ENCODE assay signal across 8 cellular contexts in genomic region chr10:79444243-79445119, GRCh38. TPM values are rescaled to one million over a fixed set of nuclear protein-coding genes. Genes with fewer than 3 reads are reported as not detected.
A peak's percentile ranks its signal among the peaks of the same experiment; 100 is the strongest.
DNase-seq lines count a peak whose midpoint lies in the region; ATAC-seq and TF ChIP-seq lines count a peak whose summit lies in the region.

No MANE protein-coding gene starts in this region.

- H3K9me3 Mint-ChIP-seq in activated CD8-positive, alpha-beta T cell treated with anti-CD3 and anti-CD28 coated beads, Interleukin-2, amount 10 ng/mL, durations not matched to agents 7 days and 5 days (ENCODE audit: insufficient read depth) = no peaks in the 10 kb centered on the region
- H3K9me3 Mint-ChIP-seq in endothelial cell (ENCODE audit: unreplicated experiment) = no peaks in the 10 kb centered on the region
- no peaks in the 10 kb centered on the region for H3K9me3 Mint-ChIP-seq in stimulated activated naive CD8-positive, alpha-beta T cell treated with anti-CD3 and anti-CD28 coated beads, Interleukin-15, Interleukin-2, amounts not matched to agents 100 ng/mL and 50 ng/mL, for 24 hours

- H3K36me3 Mint-ChIP-seq in activated CD8-positive, alpha-beta T cell treated with anti-CD3 and anti-CD28 coated beads, Interleukin-2, amount 10 ng/mL, durations not matched to agents 7 days and 5 days (ENCODE audit: low read depth) = no peaks in the 10 kb centered on the region
- peaks cover 33% of the 10 kb centered on the region for H3K36me3 Mint-ChIP-seq in endothelial cell (ENCODE audit: low read depth, unreplicated experiment)
- H3K36me3 Mint-ChIP-seq in stimulated activated naive CD8-positive, alpha-beta T cell treated with anti-CD3 and anti-CD28 coated beads, Interleukin-15, Interleukin-2, amounts not matched to agents 100 ng/mL and 50 ng/mL, for 24 hours (ENCODE audit: low read depth) = no peaks in the 10 kb centered on the region

- peak; percentile 24 for ATAC-seq in GM18498 (IDR thresholded peaks at IDR 0.05; ENCODE audit: unreplicated experiment)
- peak; percentile 9 for ATAC-seq in HG02678 (IDR thresholded peaks at IDR 0.05; ENCODE audit: unreplicated experiment)
- ATAC-seq in activated CD8-positive, alpha-beta T cell treated with anti-CD3 and anti-CD28 coated beads, Interleukin-2, amount 10 ng/mL, durations not matched to agents 7 days and 5 days = peak; percentile 26
- no peak for ATAC-seq in HG02884 (IDR thresholded peaks at IDR 0.05; ENCODE audit: unreplicated experiment)

- DNase-seq in NCI-H2196 (lab: John Stamatoyannopoulos, UW; ENCODE audit: unreplicated experiment) = peak; percentile 51
- DNase-seq in activated CD8-positive, alpha-beta T cell treated with anti-CD3 and anti-CD28 coated beads, Interleukin-2, amount 10 ng/mL, durations not matched to agents 7 days and 5 days = peak; percentile 65
- DNase-seq in endothelial cell (ENCODE audit: low spot score) = peak; percentile 49

- H3K27me3 Mint-ChIP-seq in activated CD8-positive, alpha-beta T cell treated with anti-CD3 and anti-CD28 coated beads, Interleukin-2, amount 10 ng/mL, durations not matched to agents 7 days and 5 days (ENCODE audit: low read depth) = peaks cover 30% of the 10 kb centered on the region
- H3K27me3 Mint-ChIP-seq in endothelial cell (ENCODE audit: unreplicated experiment) = peaks cover 20% of the 10 kb centered on the region
- H3K27me3 Mint-ChIP-seq in stimulated activated naive CD8-positive, alpha-beta T cell treated with anti-CD3 and anti-CD28 coated beads, Interleukin-15, Interleukin-2, amounts not matched to agents 100 ng/mL and 50 ng/mL, for 24 hours = peaks cover 14% of the 10 kb centered on the region

- peak overlapping the region; percentile 84 for H3K4me3 Mint-ChIP-seq in activated CD8-positive, alpha-beta T cell treated with anti-CD3 and anti-CD28 coated beads, Interleukin-2, amount 10 ng/mL, durations not matched to agents 7 days and 5 days
- peak overlapping the region; percentile 97 for H3K4me3 Mint-ChIP-seq in endothelial cell (ENCODE audit: unreplicated experiment)
- H3K4me3 Mint-ChIP-seq in stimulated activated naive CD8-positive, alpha-beta T cell treated with anti-CD3 and anti-CD28 coated beads, Interleukin-15, Interleukin-2, amounts not matched to agents 100 ng/mL and 50 ng/mL, for 24 hours = peak overlapping the region; percentile 74

- H3K9me3 ChIP-seq in mononuclear cell (ENCODE audit: low read depth, low read length) = no peaks in the 10 kb centered on the region

- CTCF ChIA-PET in activated CD8-positive, alpha-beta T cell treated with anti-CD3 and anti-CD28 coated beads, Interleukin-2, amount 10 ng/mL, durations not matched to agents 7 days and 5 days (lab: Charles Lee) = interaction anchor here (0.8 to 1.6 kb wide), 8 partner anchors 10 to 98 kb away, joined by 3 to 6 read pairs (median 3); no protein-coding TSS in a partner anchor

- H3K27me3 ChIP-seq in mononuclear cell (ENCODE audit: insufficient read depth, low read length) = peaks cover 5% of the 10 kb centered on the region

- H3K4me3 ChIP-seq in mononuclear cell (ENCODE audit: low read length) = peak overlapping the region; percentile 49

- POLR2A ChIA-PET in activated CD8-positive, alpha-beta T cell treated with anti-CD3 and anti-CD28 coated beads, Interleukin-2, amount 10 ng/mL, durations not matched to agents 7 days and 5 days (lab: Charles Lee) = interaction anchor here (1.0 kb wide), 1 partner anchor 113 kb away, joined by 3 read pairs; no protein-coding TSS in a partner anchor

- peaks cover 29% of the 10 kb centered on the region for H3K4me1 Mint-ChIP-seq in activated CD8-positive, alpha-beta T cell treated with anti-CD3 and anti-CD28 coated beads, Interleukin-2, amount 10 ng/mL, durations not matched to agents 7 days and 5 days (ENCODE audit: low read depth)
- H3K4me1 Mint-ChIP-seq in endothelial cell (ENCODE audit: unreplicated experiment) = peaks cover 42% of the 10 kb centered on the region
- peaks cover 28% of the 10 kb centered on the region for H3K4me1 Mint-ChIP-seq in stimulated activated naive CD8-positive, alpha-beta T cell treated with anti-CD3 and anti-CD28 coated beads, Interleukin-15, Interleukin-2, amounts not matched to agents 100 ng/mL and 50 ng/mL, for 24 hours (ENCODE audit: low read depth)

- no peak for TF ChIP-seq CTCF in endothelial cell (IDR thresholded peaks at IDR 0.05; ENCODE audit: unreplicated experiment)

- peaks cover 28% of the 10 kb centered on the region for H3K4me1 ChIP-seq in mononuclear cell (ENCODE audit: insufficient read depth, low read length)

- H3K27ac Mint-ChIP-seq in activated CD8-positive, alpha-beta T cell treated with anti-CD3 and anti-CD28 coated beads, Interleukin-2, amount 10 ng/mL, durations not matched to agents 7 days and 5 days = peak overlapping the region; percentile 83
- H3K27ac Mint-ChIP-seq in endothelial cell (ENCODE audit: unreplicated experiment) = peak overlapping the region; percentile 82
- peak overlapping the region; percentile 49 for H3K27ac Mint-ChIP-seq in stimulated activated naive CD8-positive, alpha-beta T cell treated with anti-CD3 and anti-CD28 coated beads, Interleukin-15, Interleukin-2, amounts not matched to agents 100 ng/mL and 50 ng/mL, for 24 hours

RNA-seq across cellular contexts. Expression of gene ZCCHC24, which starts 0.9 kb away (rescaled TPM):
- 1 to 10 TPM; 1.7 to 1.8 TPM for total RNA-seq in activated CD8-positive, alpha-beta T cell treated with anti-CD3 and anti-CD28 coated beads, Interleukin-2, amount 10 ng/mL, durations not matched to agents 7 days and 5 days
- total RNA-seq in endothelial cell (ENCODE audit: unreplicated experiment) (60.0 TPM), mononuclear cell (4.0 TPM)

Comparison
In these comparisons a context has a peak if more than half of its experiments do, and no peak if none do; other contexts are left out.
1. RNA of gene ZCCHC24, which starts 0.9 kb away (total RNA-seq): 60.0 TPM in endothelial cell (single experiment); 4.0 TPM in mononuclear cell (single experiment) and 1.7 to 1.8 TPM in activated CD8-positive, alpha-beta T cell treated with anti-CD3 and anti-CD28 coated beads, Interleukin-2, amount 10 ng/mL, durations not matched to agents 7 days and 5 days; every median in the first group is over 10 times any median in the second.
2. Peak in every context shown above with its lines, with median percentiles within 50 percentile points of each other: DNase-seq, H3K27ac Mint-ChIP-seq and H3K4me3 Mint-ChIP-seq.